ENCODE assay signal across 8 cellular contexts in genomic region chr7:13057462-13058200, GRCh38.
A peak's percentile ranks its signal among the peaks of the same experiment; 100 is the strongest.
DNase-seq lines count a peak whose midpoint lies in the region; ATAC-seq lines count a peak whose summit lies in the region.

No MANE protein-coding gene starts in this region.

- POLR2A ChIA-PET in naive thymus-derived CD8-positive, alpha-beta T cell (lab: Charles Lee): no interaction called here

- H3K27me3 Mint-ChIP-seq in naive thymus-derived CD8-positive, alpha-beta T cell: no peaks in the 10 kb centered on the region

- H3K4me3 Mint-ChIP-seq in naive thymus-derived CD8-positive, alpha-beta T cell: peak overlapping the region in 9 of 10 donors; percentile 29 to 81 (median 46)

- H3K4me1 Mint-ChIP-seq in naive thymus-derived CD8-positive, alpha-beta T cell: peaks cover 5 to 35% (median 14%) of the 10 kb centered on the region in 4 donors

- H3K9me3 Mint-ChIP-seq in naive thymus-derived CD8-positive, alpha-beta T cell: peaks cover 0 to 4% (median 0%) of the 10 kb centered on the region in 9 donors

- DNase-seq in NOMO-1 (lab: John Stamatoyannopoulos, UW; ENCODE audit: unreplicated experiment in 2 of 2): peak; percentile 25 to 73
- no peak for DNase-seq in naive thymus-derived CD8-positive, alpha-beta T cell
- DNase-seq in COLO829 (ENCODE audit: low spot score): no peak
- no peak for DNase-seq in nucleus accumbens (lab: John Stamatoyannopoulos, UW)
- DNase-seq in posterior vena cava (ENCODE audit: low spot score): no peak
- DNase-seq in sciatic nerve (ENCODE audit: low spot score): no peak

- peak overlapping the region in 7 of 10 donors; percentile 7 to 84 (median 41) for H3K27ac Mint-ChIP-seq in naive thymus-derived CD8-positive, alpha-beta T cell

- ATAC-seq in GM18873 (IDR thresholded peaks at IDR 0.05; ENCODE audit: low FRiP score, unreplicated experiment): peak; percentile 90
- peak; percentile 91 for ATAC-seq in HG02588 (IDR thresholded peaks at IDR 0.05; ENCODE audit: unreplicated experiment)
- ATAC-seq in naive thymus-derived CD8-positive, alpha-beta T cell: no peak
- no peak for ATAC-seq in sciatic nerve

- intact Hi-C loops in posterior vena cava (cut with DNase I): no loop called here
- intact Hi-C loops in sciatic nerve (cut with DNase I): no loop called here

- no peaks in the 10 kb centered on the region for H3K36me3 Mint-ChIP-seq in naive thymus-derived CD8-positive, alpha-beta T cell

Comparison
In these comparisons a context has a peak if more than half of its experiments do, and no peak if none do; other contexts are left out.
1. ATAC-seq: peak in GM18873 (single experiment) and HG02588 (single experiment); none in naive thymus-derived CD8-positive, alpha-beta T cell (0 of 2) and sciatic nerve (single experiment).
2. DNase-seq: peak in NOMO-1 (2 of 2); none in naive thymus-derived CD8-positive, alpha-beta T cell (0 of 10), COLO829 (single experiment), nucleus accumbens (0 of 56), posterior vena cava (single experiment) and sciatic nerve (single experiment).